14 cellular contexts compared by ENCODE assay signal in the genomic region with DNA sequence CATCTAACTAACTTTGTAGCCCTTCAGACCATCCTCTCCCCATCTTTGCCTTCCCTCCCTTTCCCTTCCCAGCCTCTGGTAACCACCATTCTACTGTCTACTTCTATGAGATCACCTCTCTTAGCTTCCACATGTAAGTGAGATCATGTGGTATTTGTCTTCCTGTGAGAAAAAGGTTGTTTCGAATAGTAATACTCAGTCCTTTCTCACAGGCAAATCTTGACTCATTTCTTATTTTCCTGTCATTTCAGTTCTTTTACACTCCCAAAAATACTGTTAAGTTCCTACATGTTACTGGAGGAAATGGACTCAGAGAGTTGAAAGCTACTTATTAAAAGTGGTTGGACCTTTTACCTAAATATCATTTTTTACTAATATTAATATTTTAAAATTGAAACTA.
DNase-seq lines count a peak whose midpoint lies in the region; ATAC-seq, FAIRE-seq and TF ChIP-seq lines count a peak whose summit lies in the region.
"Had no signal": no experiment of that assay in that cellular context is flagged by ENCODE, and none has a peak within 500 bp of the region (broad histone marks: within the 10 kb centered on the region; RNA-seq: fewer than 3 reads in every experiment).

No MANE protein-coding gene starts in this region.

- in situ Hi-C loops in ACHN (cut with HindIII; ENCODE audit: low pct_ligation_motif_present, low pct_unique_long_range_greater_than_20kb, low sequenced_read_pairs): no loop called here
- in situ Hi-C loops in brain microvascular endothelial cell (cut with HindIII; ENCODE audit: low pct_ligation_motif_present, low sequenced_read_pairs): no loop called here

- no peak for TF ChIP-seq POLR2A in ovary (IDR thresholded peaks at IDR 0.05)

- peak; percentile 83 for ATAC-seq in HG02798 (IDR thresholded peaks at IDR 0.05; ENCODE audit: poor library complexity, unreplicated experiment)
- peak; percentile 66 for ATAC-seq in HG03565 (IDR thresholded peaks at IDR 0.05; ENCODE audit: unreplicated experiment)

- H3K27me3 ChIP-seq in brain microvascular endothelial cell (replicated peaks): no peaks in the 10 kb centered on the region
- no peaks in the 10 kb centered on the region for H3K27me3 ChIP-seq in ovary
- H3K27me3 ChIP-seq: cardiac muscle cell, spleen had no signal

- no peaks in the 10 kb centered on the region for H3K4me1 ChIP-seq in ovary (ENCODE audit: insufficient read depth)
- H3K4me1 ChIP-seq: spleen had no signal

- FAIRE-seq in GM19239 (lab: Jason Lieb, UNC): peak; percentile 87

- TF ChIP-seq EP300 in ovary (IDR thresholded peaks at IDR 0.05): no peak

- no peak overlapping the region for H3K27ac ChIP-seq in brain microvascular endothelial cell
- no peak overlapping the region for H3K27ac ChIP-seq in ovary
- H3K27ac ChIP-seq: cardiac muscle cell, SK-N-MC, spleen had no signal

- H3K9me3 ChIP-seq in ovary: no peaks in the 10 kb centered on the region
- H3K9me3 ChIP-seq: spleen had no signal

- intact Hi-C loops in ovary (cut with DNase I): no loop called here

- no peaks in the 10 kb centered on the region for H3K36me3 ChIP-seq in brain microvascular endothelial cell (replicated peaks)
- H3K36me3 ChIP-seq in ovary: no peaks in the 10 kb centered on the region
- H3K36me3 ChIP-seq: cardiac muscle cell had no signal

- 85 to 92% (median 91%) methylated on average over 1 of the region's 1 CpG for WGBS in ovary, 3 donors

- DNase-seq in ACHN (peak; percentile 12), GM19239 (ENCODE audit: insufficient read length, low spot score) (no peak), middle frontal gyrus (ENCODE audit: extremely low spot score, low spot score) (no peak), brain microvascular endothelial cell (no peak), ovary (no peak)
- DNase-seq in stimulated activated CD4-positive, alpha-beta T cell treated with anti-CD3 and anti-CD28 coated beads, Interleukin-4, amount 100 ng/mL, for 1 hour: no peak
- DNase-seq: foreskin melanocyte; NCI-H2171 treated with DMSO at 0.1 percent for 48 hours; spleen; stimulated activated naive CD4-positive, alpha-beta T cell treated with Interleukin-2 at 50 U/mL for 16 hours had no signal

- H3K4me3 ChIP-seq in brain microvascular endothelial cell (ENCODE audit: low read depth, low read length) (no peak overlapping the region), ovary (no peak overlapping the region)
- H3K4me3 ChIP-seq: cardiac muscle cell, SK-N-MC, spleen had no signal

- no peak for TF ChIP-seq CTCF in brain microvascular endothelial cell (IDR thresholded peaks at IDR 0.05; ENCODE audit: low read depth, low read length, missing control alignments)
- TF ChIP-seq CTCF in ovary (IDR thresholded peaks at IDR 0.05): no peak
